ENCODE assay signal across 12 cellular contexts in the genomic region with DNA sequence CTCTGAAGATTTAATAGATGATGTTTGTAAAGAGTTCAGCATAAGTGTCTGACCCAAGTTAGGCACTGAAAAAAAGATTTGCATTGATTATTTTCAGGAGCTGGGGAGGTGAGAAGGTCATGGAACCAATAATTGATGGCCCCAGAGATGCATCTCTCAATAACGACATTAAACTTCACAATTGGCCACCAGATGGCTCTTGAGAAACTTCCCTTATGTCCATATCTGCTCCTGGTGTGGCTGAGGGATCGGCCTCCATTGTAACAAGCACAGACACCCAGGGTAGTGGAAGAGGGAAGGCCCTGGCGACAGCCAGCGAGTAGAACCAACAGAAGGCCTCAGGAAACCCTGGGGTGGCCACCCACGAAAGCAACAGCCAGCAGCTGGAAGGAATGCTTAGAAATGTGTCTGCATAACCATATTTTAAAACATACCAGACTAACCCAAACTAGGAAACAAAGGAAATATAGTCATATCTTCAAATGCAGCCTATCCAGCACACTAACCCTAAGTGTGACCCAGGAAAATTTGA.
DNase-seq lines count a peak whose midpoint lies in the region; ATAC-seq and TF ChIP-seq lines count a peak whose summit lies in the region.
"Had no signal": no experiment of that assay in that cellular context is flagged by ENCODE, and none has a peak within 500 bp of the region (broad histone marks: within the 10 kb centered on the region; RNA-seq: fewer than 3 reads in every experiment).

No MANE protein-coding gene starts in this region.

- no peak overlapping the region for H3K4me3 Mint-ChIP-seq in endodermal cell
- H3K4me3 Mint-ChIP-seq: CD4-positive, CD25-positive, alpha-beta regulatory T cell; naive B cell had no signal

- no TSS peak for BruUV-seq in OCI-LY7 (replicated peaks; lab: Mats Ljungman, UMichigan)

- H3K27ac Mint-ChIP-seq in endodermal cell = no peak overlapping the region
- H3K27ac Mint-ChIP-seq: CD4-positive, CD25-positive, alpha-beta regulatory T cell had no signal

- H3K79me2 ChIP-seq in OCI-LY7 (ENCODE audit: insufficient read depth, low read depth, low read length) = no peaks in the 10 kb centered on the region

- H3K9me2 ChIP-seq in OCI-LY7 (ENCODE audit: insufficient read depth, low read length) = no peaks in the 10 kb centered on the region

- POLR2A ChIA-PET in AG04449 (lab: Yijun Ruan, JAX) = no interaction called here
- POLR2A ChIA-PET in OCI-LY7 (lab: Charles Lee) = interaction anchor here (0.7 to 2.6 kb wide), 5 partner anchors 10 to 527 kb away, joined by 3 to 8 read pairs (median 4); no protein-coding TSS in a partner anchor

- no peaks in the 10 kb centered on the region; the same call in 1 of the 2 replicates for H3K36me3 ChIP-seq in OCI-LY7 (ENCODE audit: insufficient read depth, low read length)
- no peaks in the 10 kb centered on the region for H3K36me3 ChIP-seq in endodermal cell (ENCODE audit: control insufficient read depth, insufficient read depth, low read length)
- H3K36me3 ChIP-seq: cardiac muscle cell had no signal

- no peak for ATAC-seq in GM19467 (IDR thresholded peaks at IDR 0.05; ENCODE audit: unreplicated experiment)
- no peak for ATAC-seq in GM19351 (IDR thresholded peaks at IDR 0.05; ENCODE audit: unreplicated experiment)

- peak overlapping the region; percentile 45; the same call in 1 of the 2 replicates for H2AFZ ChIP-seq in OCI-LY7 (ENCODE audit: low read length)

- H3K27ac ChIP-seq in OCI-LY7 (ENCODE audit: low read depth, low read length, poor library complexity, severe bottlenecking) = no peak overlapping the region
- no peak overlapping the region for H3K27ac ChIP-seq in endodermal cell (ENCODE audit: low read depth, low read length)
- H3K27ac ChIP-seq: cardiac muscle cell had no signal

- H3K4me1 ChIP-seq in OCI-LY7 (ENCODE audit: insufficient read depth, low read length, poor library complexity, severe bottlenecking) (peaks cover 3% of the 10 kb centered on the region), endodermal cell (ENCODE audit: control insufficient read depth, insufficient read depth, low read length) (no peaks in the 10 kb centered on the region)

- DNase-seq in AG04449 (ENCODE audit: low read depth, low spot score) (no peak), GM13976 (ENCODE audit: low spot score) (peak; percentile 20), OCI-LY7 (ENCODE audit: low spot score) (peak; percentile 35), endodermal cell (no peak), hepatic stellate cell (ENCODE audit: low spot score) (no peak), mucosa of gallbladder (ENCODE audit: low spot score) (no peak)
- DNase-seq: CD4-positive, CD25-positive, alpha-beta regulatory T cell; naive B cell; NCI-H1436 treated with DMSO at 0.1 percent for 48 hours had no signal

- no peaks in the 10 kb centered on the region for H3K36me3 Mint-ChIP-seq in endodermal cell (ENCODE audit: low read depth)
- H3K36me3 Mint-ChIP-seq: CD4-positive, CD25-positive, alpha-beta regulatory T cell; naive B cell had no signal

- no peak overlapping the region for H3K9ac ChIP-seq in endodermal cell (ENCODE audit: extremely low read depth, low read length, poor library complexity, severe bottlenecking)

- H3K4me3 ChIP-seq in AG04449 (ENCODE audit: low read depth, low read length) = no peak overlapping the region
- H3K4me3 ChIP-seq in OCI-LY7 (ENCODE audit: low read depth, low read length, poor library complexity, severe bottlenecking) = no peak overlapping the region
- no peak overlapping the region for H3K4me3 ChIP-seq in endodermal cell (ENCODE audit: low read length)
- H3K4me3 ChIP-seq: cardiac muscle cell had no signal

- no peaks in the 10 kb centered on the region for H3K9me3 ChIP-seq in OCI-LY7 (ENCODE audit: low read length)
- H3K9me3 ChIP-seq in endodermal cell (ENCODE audit: control insufficient read depth, low read length) = no peaks in the 10 kb centered on the region

- no peaks in the 10 kb centered on the region for H3K27me3 Mint-ChIP-seq in endodermal cell (ENCODE audit: insufficient read depth)
- H3K27me3 Mint-ChIP-seq: CD4-positive, CD25-positive, alpha-beta regulatory T cell had no signal

- H3K27me3 ChIP-seq in endodermal cell (ENCODE audit: control insufficient read depth, insufficient read depth, low read length, poor library complexity, severe bottlenecking) = no peaks in the 10 kb centered on the region
- H3K27me3 ChIP-seq: cardiac muscle cell had no signal

- H3K9me3 Mint-ChIP-seq in endodermal cell = no peaks in the 10 kb centered on the region

- H4K20me1 ChIP-seq in OCI-LY7 (ENCODE audit: insufficient read depth, low read length) = no peaks in the 10 kb centered on the region

- intact Hi-C loops in OCI-LY7 (cut with micrococcal nuclease; ENCODE audit: unreplicated experiment) = loop anchor here (5.0 to 10.0 kb wide), 2 partner anchors 369 to 924 kb away; no protein-coding TSS in a partner anchor

- H3K4me2 ChIP-seq in OCI-LY7 (ENCODE audit: low read length) = no peak overlapping the region

- in situ Hi-C loops in GM13976 (cut with MboI; ENCODE audit: low sequenced_read_pairs, unreplicated experiment) = no loop called here

- no peaks in the 10 kb centered on the region for H3K4me1 Mint-ChIP-seq in endodermal cell
- H3K4me1 Mint-ChIP-seq: CD4-positive, CD25-positive, alpha-beta regulatory T cell; naive B cell had no signal

- CTCF ChIA-PET in AG04449 (lab: Yijun Ruan, JAX) = interaction anchor here (1.0 to 1.4 kb wide), 3 partner anchors 12 to 435 kb away, joined by 3 to 5 read pairs (median 4); no protein-coding TSS in a partner anchor
- CTCF ChIA-PET in OCI-LY7 (lab: Charles Lee; ENCODE audit: unreplicated experiment) = interaction anchor here (0.8 kb wide), 1 partner anchor 13 kb away, joined by 3 read pairs; no protein-coding TSS in a partner anchor

- WGBS in endodermal cell (ENCODE audit: insufficient coverage in 1 of 2, insufficient read length in 1 of 2), 2 experiments = 94% methylated on average over 5 of the region's 5 CpGs; no CpG with 5 or more reads in 1 of the 2 experiments

- TF ChIP-seq CTCF in AG04449 (IDR thresholded peaks at IDR 0.05; ENCODE audit: insufficient read depth, low read length, missing control alignments) = peak; percentile 15
- TF ChIP-seq CTCF in GM13976 (IDR thresholded peaks at IDR 0.05; ENCODE audit: borderline replicate concordance, control extremely low read depth, extremely low read depth, insufficient read depth, missing control alignments) = no peak
- TF ChIP-seq CTCF in OCI-LY7 (conservative IDR thresholded peaks at IDR 0.05; ENCODE audit: low read length) = peak; percentile 69
- TF ChIP-seq CTCF in endodermal cell (conservative IDR thresholded peaks at IDR 0.05) = peak; percentile 61

Comparison
In these comparisons a context has a peak if more than half of its experiments do, and no peak if none do; other contexts are left out.
1. DNase-seq: peak in GM13976 (single experiment) and OCI-LY7 (single experiment); none in AG04449 (single experiment), endodermal cell (single experiment), hepatic stellate cell (single experiment) and mucosa of gallbladder (single experiment).